ENCODE assay signal across 1 cellular context in the genomic region with DNA sequence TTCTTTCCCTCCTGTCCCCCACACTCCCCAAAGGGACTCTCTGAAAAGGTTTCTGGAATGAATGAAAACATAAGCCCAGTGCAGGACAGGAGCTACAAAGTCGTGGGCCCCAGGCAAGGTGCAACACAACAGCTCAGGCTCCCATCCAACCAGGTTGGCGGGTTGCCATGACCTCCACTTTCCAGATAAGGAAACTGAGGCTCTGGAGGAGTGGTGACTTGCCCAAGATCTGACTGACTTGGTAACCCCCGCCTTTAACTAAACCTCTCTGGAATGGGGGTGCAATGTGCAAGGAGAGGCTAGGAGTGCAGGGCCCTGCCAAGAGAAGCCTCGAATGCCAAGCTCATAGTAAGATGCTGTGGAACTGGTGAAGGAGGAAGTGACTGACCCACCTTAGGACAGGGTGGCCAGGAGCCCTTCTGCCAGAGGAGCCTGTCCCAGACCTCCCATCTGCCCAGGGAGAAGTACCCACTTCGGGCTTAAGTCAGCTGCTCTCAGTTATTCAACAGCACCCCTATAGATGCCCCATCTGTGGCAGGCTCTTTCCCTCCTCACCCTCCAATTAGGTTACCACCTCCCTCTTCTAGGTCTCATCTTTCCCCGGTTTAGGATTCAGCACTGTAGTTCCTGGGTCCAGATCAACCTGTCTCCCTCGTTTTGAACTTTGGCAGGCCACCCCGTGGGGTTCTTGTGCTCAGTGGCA.
TF ChIP-seq lines count a peak whose summit lies in the region.

No MANE protein-coding gene starts in this region.

TF ChIP-seq in GM23338, 12 proteins besides CTCF, POLR2A, EP300 and RAD21:
- TF ChIP-seq EZH2phosphoT487 (IDR thresholded peaks at IDR 0.05; ENCODE audit: unreplicated experiment), result no peak
- no peak for TF ChIP-seq STAT1 (IDR thresholded peaks at IDR 0.05; ENCODE audit: unreplicated experiment)
- no peak for TF ChIP-seq CREB1 (CRISPR knock-in tag; IDR thresholded peaks at IDR 0.05; ENCODE audit: low read depth)
- no peak for TF ChIP-seq ETS1 (IDR thresholded peaks at IDR 0.05)
- TF ChIP-seq ZNF331 (CRISPR knock-in tag; IDR thresholded peaks at IDR 0.05; ENCODE audit: low read depth), result no peak
TF ChIP-seq in GM23338: peak in this region for 0.
